Comparison of ENCODE assay signal across 13 cellular contexts in the genomic region with DNA sequence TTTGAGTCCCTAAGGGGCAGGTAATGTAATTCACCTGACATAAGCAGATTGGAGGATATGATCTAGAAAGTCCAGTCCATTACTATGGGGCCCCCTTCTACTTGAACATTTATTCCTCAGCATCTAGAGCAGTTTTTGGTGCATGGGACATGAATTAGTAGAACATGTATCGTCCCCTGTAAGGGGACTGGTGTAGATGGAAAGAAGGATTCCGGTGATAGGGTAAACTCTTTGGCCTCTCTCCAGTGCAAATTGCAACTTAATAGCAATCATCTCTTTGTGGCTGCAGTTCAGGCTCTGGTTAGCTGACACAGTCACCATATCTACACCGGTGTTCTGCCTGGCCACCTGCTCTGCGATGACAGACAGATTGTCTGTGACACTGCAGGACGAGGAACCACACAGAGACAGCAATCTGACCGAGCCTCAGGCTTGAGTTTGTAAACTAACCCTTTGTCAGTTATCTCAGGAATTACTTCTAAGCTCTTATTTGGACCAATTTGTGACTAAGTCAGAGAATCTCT. TPM values are rescaled to one million over a fixed set of nuclear protein-coding genes. Genes with fewer than 3 reads are reported as not detected.
A peak's percentile ranks its signal among the peaks of the same experiment; 100 is the strongest.
DNase-seq lines count a peak whose midpoint lies in the region; ATAC-seq and TF ChIP-seq lines count a peak whose summit lies in the region.
"Had no signal": no experiment of that assay in that cellular context is flagged by ENCODE, and none has a peak within 500 bp of the region (broad histone marks: within the 10 kb centered on the region; RNA-seq: fewer than 3 reads in every experiment).

No MANE protein-coding gene starts in this region.

- intact Hi-C loops in heart left ventricle (cut with DNase I) (loop anchor here in 3 of 10 donors (10.0 kb wide), 3 partner anchors 174 to 544 kb away; no protein-coding TSS in a partner anchor), spleen (cut with DNase I; ENCODE audit: low total_unique reads) (no loop called here), posterior cingulate gyrus (cut with DNase I) (no loop called here)

- H3K4me1 ChIP-seq in heart left ventricle, result peaks cover 0 to 52% (median 27%) of the 10 kb centered on the region in 12 donors
- H3K4me1 ChIP-seq in spleen, result peaks cover 0 to 40% (median 6%) of the 10 kb centered on the region in 6 donors
- H3K4me1 ChIP-seq: Caco-2 had no signal

- 40 to 44% (median 40%) methylated on average over 6 of the region's 6 CpGs for WGBS in heart left ventricle, 4 donors
- 71 to 82% (median 73%) methylated on average over 6 of the region's 6 CpGs for WGBS in spleen, 5 donors

- H3K27ac ChIP-seq in heart left ventricle, result peak overlapping the region in 10 of 12 donors; percentile 3 to 70 (median 42)
- peak overlapping the region in 6 of 8 donors; percentile 4 to 78 (median 34) for H3K27ac ChIP-seq in spleen

- H3K4me3 ChIP-seq in heart left ventricle (peak overlapping the region in 6 of 12 donors; percentile 8 to 24 (median 18)), spleen (no peak overlapping the region)

- H3K27me3 ChIP-seq in heart left ventricle (no peaks in the 10 kb centered on the region), spleen (replicated peaks in 1 of 7) (peaks cover 0 to 3% (median 0%) of the 10 kb centered on the region in 7 donors)

- no peak for TF ChIP-seq POLR2A in heart left ventricle (IDR thresholded peaks at IDR 0.05)
- no peak for TF ChIP-seq POLR2A in spleen (IDR thresholded peaks at IDR 0.05)

- TF ChIP-seq CTCF in heart left ventricle (IDR thresholded peaks at IDR 0.05) (no peak), spleen (IDR thresholded peaks at IDR 0.05 in 8 of 11, conservative IDR thresholded peaks at IDR 0.05 in 3 of 11) (no peak)

- ATAC-seq in heart left ventricle, result peak in 3 of 4 donors; percentile 60 to 78 (median 66)
- ATAC-seq in GM19397 (IDR thresholded peaks at IDR 0.05; ENCODE audit: unreplicated experiment), result no peak

- H3K36me3 ChIP-seq in heart left ventricle (no peaks in the 10 kb centered on the region), spleen (no peaks in the 10 kb centered on the region)

- peak; percentile 18 for DNase-seq in NCI-H2196 (lab: John Stamatoyannopoulos, UW; ENCODE audit: unreplicated experiment)
- DNase-seq in NCI-H2196 treated with DMSO at 0.1 percent for 48 hours (lab: John Stamatoyannopoulos, UW; ENCODE audit: unreplicated experiment), result no peak
- DNase-seq in NCI-H748 treated with DMSO at 0.1 percent for 48 hours (lab: John Stamatoyannopoulos, UW), result peak; percentile 3
- DNase-seq in heart left ventricle, result peak in 1 of 5 donors; percentile 51
- DNase-seq in spleen, result no peak
- no peak for DNase-seq in posterior cingulate gyrus
- DNase-seq in activated CD4-positive, alpha-beta T cell treated with anti-CD3 and anti-CD28 coated beads, Interleukin-2, amount 50 U/mL, for 48 hours, result no peak
- DNase-seq: activated CD4-positive, alpha-beta memory T cell treated with anti-CD3 and anti-CD28 coated beads for 36 hours; Caco-2; H9; Karpas-422; T1000 had no signal

- H3K9me3 ChIP-seq in heart left ventricle (no peaks in the 10 kb centered on the region), spleen (no peaks in the 10 kb centered on the region)
- H3K9me3 ChIP-seq: Caco-2 had no signal

RNA-seq across cellular contexts. Expression of a gene that starts 6.4 kb away (rescaled TPM):
- total RNA-seq in heart left ventricle (1,000 to 10,000 TPM in 5 of 9 donors, 100 to 1,000 TPM in 4; 674 to 1,521 (median 1,074) TPM), spleen (10 to 100 TPM; 52.9 to 86.0 (median 67.1) TPM)
- polyA plus RNA-seq in heart left ventricle (10 to 100 TPM; 61.9 to 65.3 TPM), spleen (under 1 TPM; 0.36 to 0.77 (median 0.37) TPM)

Comparison
In these comparisons a context has a peak if more than half of its experiments do, and no peak if none do; other contexts are left out.
1. DNase-seq: peak in NCI-H2196 (single experiment) and NCI-H748 treated with DMSO at 0.1 percent for 48 hours (single experiment); none in NCI-H2196 treated with DMSO at 0.1 percent for 48 hours (single experiment), spleen (single experiment), posterior cingulate gyrus (0 of 10) and activated CD4-positive, alpha-beta T cell treated with anti-CD3 and anti-CD28 coated beads, Interleukin-2, amount 50 U/mL, for 48 hours (0 of 2).
2. RNA of a gene that starts 6.4 kb away (total RNA-seq): 674 to 1,521 TPM in heart left ventricle; 52.9 to 86.0 TPM in spleen; every median in the first group is over 4 times any median in the second.